In genomic region chr1:18939398-18940302, GRCh38 we compare ENCODE assay signal across 16 cellular contexts. TPM values are rescaled to one million over a fixed set of nuclear protein-coding genes. Genes with fewer than 3 reads are reported as not detected.
DNase-seq lines count a peak whose midpoint lies in the region; FAIRE-seq and TF ChIP-seq lines count a peak whose summit lies in the region.
"Had no signal": no experiment of that assay in that cellular context is flagged by ENCODE, and none has a peak within 500 bp of the region (broad histone marks: within the 10 kb centered on the region; RNA-seq: fewer than 3 reads in every experiment).

No MANE protein-coding gene starts in this region.

- FAIRE-seq in bronchial epithelial cell (lab: Jason Lieb, UNC): peak; percentile 86
- FAIRE-seq: GM12878 had no signal

- TF ChIP-seq CTCF in A673 (conservative IDR thresholded peaks at IDR 0.05; ENCODE audit: low read depth, low read length) (no peak), bronchial epithelial cell (IDR thresholded peaks at IDR 0.05; ENCODE audit: insufficient read depth, low read length, severe bottlenecking) (no peak), GM20000 (IDR thresholded peaks at IDR 0.05; ENCODE audit: extremely low read depth, missing control alignments) (no peak), uterus (IDR thresholded peaks at IDR 0.05) (no peak)

- POLR2A ChIA-PET in A673 (lab: Charles Lee; ENCODE audit: low non-redundant PET): no interaction called here

- DNase-seq in A673 (ENCODE audit: low spot score): no peak
- peak; percentile 78 for DNase-seq in EH (ENCODE audit: low read depth)
- peak; percentile 95 for DNase-seq in bronchial epithelial cell (ENCODE audit: low read depth)
- no peak for DNase-seq in GM20000 (ENCODE audit: low spot score)
- DNase-seq in activated gamma-delta T cell (lab: John Stamatoyannopoulos, UW): no peak
- DNase-seq in NCI-H1092 treated with DMSO at 0.1 percent for 48 hours (lab: John Stamatoyannopoulos, UW): no peak
- DNase-seq in uterus: no peak
- DNase-seq: activated CD8-positive, alpha-beta memory T cell treated with anti-CD3 and anti-CD28 coated beads, Interleukin-2, amount 50 U/mL, for 48 hours; COR-L47; cortex of kidney; NCI-H1092; stimulated activated CD4-positive, alpha-beta T cell treated with anti-CD3 and anti-CD28 coated beads, Interleukin-15, amount 100 ng/mL, for 24 hours had no signal

- WGBS in mesodermal cell (ENCODE audit: insufficient coverage in 2 of 2), 2 experiments: 83 to 90% methylated on average over 6 of the region's 7 CpGs

- peak overlapping the region; percentile 82 for H3K27ac ChIP-seq in A673 (ENCODE audit: low read depth, low read length, poor library complexity, severe bottlenecking)
- peak overlapping the region; percentile 10 for H3K27ac ChIP-seq in mesodermal cell (ENCODE audit: low read depth, low read length, severe bottlenecking)
- no peak overlapping the region for H3K27ac ChIP-seq in uterus

- H3K36me3 ChIP-seq in A673 (ENCODE audit: insufficient read depth, low read length, poor library complexity, severe bottlenecking) (no peaks in the 10 kb centered on the region), bronchial epithelial cell (ENCODE audit: control insufficient read depth, insufficient read depth, low read length) (peaks cover 1% of the 10 kb centered on the region), mesodermal cell (ENCODE audit: control insufficient read depth, insufficient read depth, low read length) (peaks cover 8% of the 10 kb centered on the region), uterus (no peaks in the 10 kb centered on the region)

- no peak overlapping the region for H3K4me3 ChIP-seq in A673 (ENCODE audit: low read depth, low read length, poor library complexity, severe bottlenecking)
- no peak overlapping the region for H3K4me3 ChIP-seq in bronchial epithelial cell (ENCODE audit: low read depth, low read length)
- no peak overlapping the region for H3K4me3 ChIP-seq in mesodermal cell (ENCODE audit: extremely low read depth, insufficient read depth, low read length, poor library complexity, severe bottlenecking)
- no peak overlapping the region for H3K4me3 ChIP-seq in uterus
- H3K4me3 ChIP-seq: GM12878, hepatocyte, mucosa of descending colon had no signal

- H3K9me3 ChIP-seq in A673 (ENCODE audit: low read depth, low read length, poor library complexity, severe bottlenecking): no peaks in the 10 kb centered on the region
- no peaks in the 10 kb centered on the region for H3K9me3 ChIP-seq in mesodermal cell (ENCODE audit: control insufficient read depth, low read length)
- no peaks in the 10 kb centered on the region for H3K9me3 ChIP-seq in uterus
- H3K9me3 ChIP-seq: mucosa of descending colon had no signal

- BruUV-seq in A673 (replicated peaks; lab: Mats Ljungman, UMichigan): no TSS peak

- peaks cover 39% of the 10 kb centered on the region for H3K4me1 ChIP-seq in A673 (ENCODE audit: insufficient read depth, low read length, poor library complexity, severe bottlenecking)
- peaks cover 64% of the 10 kb centered on the region for H3K4me1 ChIP-seq in mesodermal cell (ENCODE audit: control insufficient read depth, insufficient read depth, low read length, poor library complexity, severe bottlenecking)
- H3K4me1 ChIP-seq in uterus: peaks cover 0 to 23% of the 10 kb centered on the region in 2 donors

- no peaks in the 10 kb centered on the region for H3K27me3 ChIP-seq in A673 (replicated peaks; ENCODE audit: insufficient read depth, low read depth, low read length, poor library complexity)
- no peaks in the 10 kb centered on the region for H3K27me3 ChIP-seq in bronchial epithelial cell (ENCODE audit: control insufficient read depth, insufficient read depth, low read length)
- H3K27me3 ChIP-seq in uterus: no peaks in the 10 kb centered on the region
- H3K27me3 ChIP-seq: hepatocyte had no signal

- CTCF ChIA-PET in A673 (lab: Charles Lee): no interaction called here

- no peak for TF ChIP-seq POLR2A in uterus (IDR thresholded peaks at IDR 0.05)

- intact Hi-C loops in A673 (cut with micrococcal nuclease; ENCODE audit: unreplicated experiment): no loop called here
- intact Hi-C loops in uterus (cut with DNase I; ENCODE audit: low total_unique reads): no loop called here

RNA-seq across cellular contexts. Expression of gene IFFO2, which starts 16.8 kb away (rescaled TPM):
- total RNA-seq in A673 (2021) (13.3 and 16.3 TPM in 2 replicates), bronchial epithelial cell (11.8 and 26.0 TPM in 2 replicates), uterus (10 to 100 TPM in 1 of 4 donors, 1 to 10 TPM in 3; 4.1 to 19.4 (median 7.3) TPM)
- polyA plus RNA-seq in mesodermal cell (2013, experiment 1 of 2): 17.6 TPM
- 11.7 TPM for polyA plus RNA-seq in mesodermal cell (2013, experiment 2 of 2)

RNA-seq across cellular contexts. Expression of gene ALDH4A1, which starts 37.3 kb away (rescaled TPM):
- total RNA-seq in A673 (2021): 18.4 and 23.1 TPM in 2 replicates
- 15.8 and 30.6 TPM in 2 replicates for total RNA-seq in bronchial epithelial cell
- polyA plus RNA-seq in mesodermal cell (2013, experiment 1 of 2): 13.2 TPM
- polyA plus RNA-seq in mesodermal cell (2013, experiment 2 of 2): 12.6 TPM
- 10 to 100 TPM in 2 of 4 donors, 1 to 10 TPM in 2; 2.6 to 18.5 (median 10.3) TPM for total RNA-seq in uterus

Comparison
In these comparisons a context has a peak if more than half of its experiments do, and no peak if none do; other contexts are left out.
1. DNase-seq: peak in EH (single experiment) and bronchial epithelial cell (single experiment); none in A673 (single experiment), GM20000 (single experiment), activated gamma-delta T cell (single experiment), NCI-H1092 treated with DMSO at 0.1 percent for 48 hours (single experiment) and uterus (0 of 2).
2. H3K27ac ChIP-seq: peak in A673 (single experiment) and mesodermal cell (single experiment); none in uterus (0 of 2).